Comparison of ENCODE assay signal across 19 cellular contexts in the genomic region with DNA sequence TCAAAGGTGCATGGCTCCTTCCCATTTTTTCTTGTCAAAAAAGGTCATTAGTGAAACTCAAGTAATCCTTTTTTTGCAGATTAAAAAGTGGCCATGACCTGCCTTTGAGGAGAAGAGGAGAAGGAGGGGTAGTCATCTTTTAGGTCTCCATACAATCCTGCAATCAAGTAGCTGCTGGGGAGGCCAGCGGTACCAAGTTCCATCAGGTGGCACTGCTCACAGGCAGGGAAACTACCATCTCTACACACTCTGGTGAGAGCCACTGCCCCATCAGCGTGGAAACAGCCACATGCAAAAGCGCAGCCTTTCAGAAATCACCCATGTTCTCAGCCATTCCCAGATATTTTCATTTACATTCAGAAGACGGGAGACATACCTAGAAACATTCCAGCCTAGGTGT.
"Had no signal": no experiment of that assay in that cellular context is flagged by ENCODE, and none has a peak within 500 bp of the region (broad histone marks: within the 10 kb centered on the region; RNA-seq: fewer than 3 reads in every experiment).

No MANE protein-coding gene starts in this region.

- ATAC-seq: activated CD8-positive, alpha-beta memory T cell treated with anti-CD3 and anti-CD28 coated beads, Interleukin-2, amount 10 ng/mL, durations not matched to agents 7 days and 5 days; activated CD8-positive, alpha-beta T cell treated with anti-CD3 and anti-CD28 coated beads for 36 hours; left lobe of liver; lower lobe of right lung; stimulated activated effector memory CD8-positive, alpha-beta T cell treated with anti-CD3 and anti-CD28 coated beads, Interleukin-12 subunit alpha, Interleukin-12 subunit beta, amount 100 ng/mL, for 72 hours had no signal

- H3K4me3 Mint-ChIP-seq: activated CD8-positive, alpha-beta memory T cell treated with anti-CD3 and anti-CD28 coated beads, Interleukin-2, amount 10 ng/mL, durations not matched to agents 7 days and 5 days; activated CD8-positive, alpha-beta T cell treated with anti-CD3 and anti-CD28 coated beads for 36 hours; activated naive CD8-positive, alpha-beta T cell treated with anti-CD3 and anti-CD28 coated beads for 36 hours; immature natural killer cell; stimulated activated effector memory CD8-positive, alpha-beta T cell treated with anti-CD3 and anti-CD28 coated beads, Interleukin-12 subunit alpha, Interleukin-12 subunit beta, amount 100 ng/mL, for 72 hours; T-helper 1 cell treated with Interleukin-12 subunit alpha and Interleukin-12 subunit beta and Interleukin-4 antibody, amounts not matched to agents 30 μg/mL and 1 μg/mL, for 36 hours had no signal

- H3K27me3 Mint-ChIP-seq: activated CD8-positive, alpha-beta memory T cell treated with anti-CD3 and anti-CD28 coated beads, Interleukin-2, amount 10 ng/mL, durations not matched to agents 7 days and 5 days; activated CD8-positive, alpha-beta T cell treated with anti-CD3 and anti-CD28 coated beads for 36 hours; activated naive CD8-positive, alpha-beta T cell treated with anti-CD3 and anti-CD28 coated beads for 36 hours had no signal

- H3K4me3 ChIP-seq: lower lobe of right lung, stomach, upper lobe of left lung had no signal

- H3K27ac Mint-ChIP-seq: activated CD8-positive, alpha-beta memory T cell treated with anti-CD3 and anti-CD28 coated beads, Interleukin-2, amount 10 ng/mL, durations not matched to agents 7 days and 5 days; activated CD8-positive, alpha-beta T cell treated with anti-CD3 and anti-CD28 coated beads for 36 hours; activated naive CD8-positive, alpha-beta T cell treated with anti-CD3 and anti-CD28 coated beads for 36 hours; stimulated activated effector memory CD8-positive, alpha-beta T cell treated with anti-CD3 and anti-CD28 coated beads, Interleukin-12 subunit alpha, Interleukin-12 subunit beta, amount 100 ng/mL, for 72 hours; T-helper 1 cell treated with Interleukin-12 subunit alpha and Interleukin-12 subunit beta and Interleukin-4 antibody, amounts not matched to agents 30 μg/mL and 1 μg/mL, for 36 hours had no signal

- H3K9me3 Mint-ChIP-seq: activated CD8-positive, alpha-beta T cell treated with anti-CD3 and anti-CD28 coated beads for 36 hours; immature natural killer cell; stimulated activated effector memory CD8-positive, alpha-beta T cell treated with anti-CD3 and anti-CD28 coated beads, Interleukin-12 subunit alpha, Interleukin-12 subunit beta, amount 100 ng/mL, for 72 hours had no signal

- DNase-seq: activated CD4-positive, alpha-beta T cell treated with anti-CD3 and anti-CD28 coated beads for 48 hours; activated CD8-positive, alpha-beta memory T cell treated with anti-CD3 and anti-CD28 coated beads, Interleukin-2, amount 10 ng/mL, durations not matched to agents 7 days and 5 days; activated CD8-positive, alpha-beta T cell treated with anti-CD3 and anti-CD28 coated beads for 36 hours; activated naive CD4-positive, alpha-beta T cell treated with Interleukin-2 at 50 U/mL for 16 hours; activated naive CD8-positive, alpha-beta T cell treated with anti-CD3 and anti-CD28 coated beads for 36 hours; amniotic stem cell; effector CD4-positive, alpha-beta T cell; erythroblast; foreskin fibroblast; immature natural killer cell; lower lobe of right lung; nucleus accumbens; stimulated activated CD4-positive, alpha-beta T cell treated with anti-CD3 and anti-CD28 coated beads, Interleukin-2, amount 100 ng/mL, for 24 hours; stomach; T1000; upper lobe of left lung had no signal

- H3K27me3 ChIP-seq: stomach, upper lobe of left lung had no signal

- H3K4me1 ChIP-seq: lower lobe of right lung, upper lobe of left lung had no signal

- H3K9me3 ChIP-seq: lower lobe of right lung, stomach, upper lobe of left lung had no signal

- H3K36me3 ChIP-seq: lower lobe of right lung, stomach, upper lobe of left lung had no signal

- H3K36me3 Mint-ChIP-seq: stimulated activated effector memory CD8-positive, alpha-beta T cell treated with anti-CD3 and anti-CD28 coated beads, Interleukin-12 subunit alpha, Interleukin-12 subunit beta, amount 100 ng/mL, for 72 hours had no signal

- H3K27ac ChIP-seq: lower lobe of right lung, upper lobe of left lung had no signal
